Comparison of ENCODE assay signal across 1 cellular context in the genomic region with DNA sequence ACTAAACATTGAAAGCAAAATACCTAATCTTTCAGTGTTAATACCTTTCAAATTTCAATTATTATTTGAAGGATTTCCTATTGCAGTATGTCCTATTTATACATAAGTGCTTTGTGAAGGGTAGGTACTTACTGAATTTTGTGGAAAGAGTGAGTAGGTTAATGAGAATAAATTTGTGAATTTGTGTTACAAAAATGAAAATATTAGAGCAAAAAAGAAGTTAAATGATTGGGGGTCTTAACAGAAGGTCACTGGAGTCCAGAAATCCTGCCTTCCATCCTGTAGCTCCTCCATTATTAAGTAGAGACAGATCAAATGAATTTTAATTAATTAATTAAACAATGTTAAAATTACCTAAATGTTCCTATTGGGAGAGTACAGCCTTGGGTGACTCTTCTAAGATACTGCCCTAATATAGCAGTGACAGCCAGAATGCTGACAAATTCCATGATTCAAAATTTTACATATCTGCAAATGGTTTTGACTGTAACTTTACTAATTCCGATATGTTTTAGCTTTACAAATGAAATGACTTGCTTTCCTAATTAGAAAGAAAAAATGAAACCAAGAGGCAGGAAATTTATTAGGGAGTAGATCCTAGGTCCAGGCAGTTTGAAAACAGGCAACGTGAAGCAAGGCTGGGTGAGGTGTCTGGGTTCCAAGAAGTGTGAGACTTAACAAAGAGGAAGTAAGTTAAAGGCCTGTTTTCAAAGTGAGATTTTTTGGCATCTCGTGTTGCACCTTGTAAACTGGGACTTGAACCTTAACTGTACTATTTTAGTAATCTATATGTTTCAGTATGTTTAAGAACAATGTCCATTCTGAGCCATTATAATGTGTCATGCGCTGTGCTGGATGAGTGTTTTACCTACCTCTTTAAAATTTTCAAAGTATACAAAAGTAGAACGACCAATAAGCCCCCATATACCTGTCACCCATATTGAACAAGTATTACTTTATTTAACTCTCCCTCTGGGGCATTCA.
A peak's percentile ranks its signal among the peaks of the same experiment; 100 is the strongest.
TF ChIP-seq lines count a peak whose summit lies in the region.

No MANE protein-coding gene starts in this region.

TF ChIP-seq in K562, 482 proteins besides CTCF, POLR2A, EP300 and RAD21 (continues in another document):
- TF ChIP-seq NBN (IDR thresholded peaks at IDR 0.05; ENCODE audit: low read depth) (peak; percentile 74; the same call in 1 of the 2 replicates), ZNF436 (CRISPR knock-in tag; IDR thresholded peaks at IDR 0.05) (0 out of 2 replicates have a peak, but pooled peaks have one; percentile 28), MYBL2 (IDR thresholded peaks at IDR 0.05; ENCODE audit: low read depth) (peak; percentile 10; the same call in 1 of the 2 replicates), MYBL2 (CRISPR knock-in tag; IDR thresholded peaks at IDR 0.05; ENCODE audit: borderline replicate concordance) (no peak), ZNF239 (CRISPR knock-in tag; IDR thresholded peaks at IDR 0.05) (0 out of 2 replicates have a peak, but pooled peaks have one; percentile 36), SMARCB1 (IDR thresholded peaks at IDR 0.05; ENCODE audit: insufficient read length, low read depth) (peak; percentile 80), ZNF766 (CRISPR knock-in tag; conservative IDR thresholded peaks at IDR 0.05) (0 out of 2 replicates have a peak, but pooled peaks have one; percentile 28), GTF2E2 (tag; IDR thresholded peaks at IDR 0.05) (peak; percentile 49; the same call in 1 of the 2 replicates), GABPB1 (CRISPR knock-in tag; IDR thresholded peaks at IDR 0.05) (peak; percentile 11; the same call in 1 of the 2 replicates), ELF2 (CRISPR knock-in tag; IDR thresholded peaks at IDR 0.05) (peak; percentile 60; the same call in 1 of the 2 replicates), CEBPG (CRISPR knock-in tag; IDR thresholded peaks at IDR 0.05) (no peak), CEBPG (tag; conservative IDR thresholded peaks at IDR 0.05 in 1 of 2, IDR thresholded peaks at IDR 0.05 in 1 of 2) (peak in 1 of 2 experiments; percentile 37; a peak in 1 of 4 replicates), GABPA (tag; conservative IDR thresholded peaks at IDR 0.05; ENCODE audit: low read depth) (0 out of 2 replicates have a peak, but pooled peaks have one; percentile 3), SMAD3 (CRISPR knock-in tag; conservative IDR thresholded peaks at IDR 0.05) (0 out of 2 replicates have a peak, but pooled peaks have one; percentile 37), L3MBTL2 (IDR thresholded peaks at IDR 0.05) (peak; percentile 85), ELF4 (CRISPR knock-in tag; IDR thresholded peaks at IDR 0.05) (peak; percentile 67; the same call in 1 of the 2 replicates), TCF3 (CRISPR knock-in tag; IDR thresholded peaks at IDR 0.05) (peak; percentile 20; the same call in 1 of the 2 replicates), MAFF (IDR thresholded peaks at IDR 0.05; ENCODE audit: low read length) (0 out of 2 replicates have a peak, but pooled peaks have one; percentile 1), ZBTB17 (CRISPR knock-in tag; IDR thresholded peaks at IDR 0.05) (peak; percentile 39; the same call in 1 of the 2 replicates), TRIM28 (IDR thresholded peaks at IDR 0.05) (0 out of 2 replicates have a peak, but pooled peaks have one; percentile 39)
- TF ChIP-seq, protein P1, sequence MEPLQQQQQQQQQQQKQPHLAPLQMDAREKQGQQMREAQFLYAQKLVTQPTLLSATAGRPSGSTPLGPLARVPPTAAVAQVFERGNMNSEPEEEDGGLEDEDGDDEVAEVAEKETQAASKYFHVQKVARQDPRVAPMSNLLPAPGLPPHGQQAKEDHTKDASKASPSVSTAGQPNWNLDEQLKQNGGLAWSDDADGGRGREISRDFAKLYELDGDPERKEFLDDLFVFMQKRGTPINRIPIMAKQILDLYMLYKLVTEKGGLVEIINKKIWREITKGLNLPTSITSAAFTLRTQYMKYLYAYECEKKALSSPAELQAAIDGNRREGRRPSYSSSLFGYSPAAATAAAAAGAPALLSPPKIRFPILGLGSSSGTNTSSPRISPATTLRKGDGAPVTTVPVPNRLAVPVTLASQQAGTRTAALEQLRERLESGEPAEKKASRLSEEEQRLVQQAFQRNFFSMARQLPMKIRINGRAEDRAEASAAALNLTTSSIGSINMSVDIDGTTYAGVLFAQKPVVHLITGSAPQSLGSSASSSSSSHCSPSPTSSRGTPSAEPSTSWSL (CRISPR knock-in tag; IDR thresholded peaks at IDR 0.05; ENCODE audit: borderline replicate concordance), result no peak
- TF ChIP-seq, protein P2, sequence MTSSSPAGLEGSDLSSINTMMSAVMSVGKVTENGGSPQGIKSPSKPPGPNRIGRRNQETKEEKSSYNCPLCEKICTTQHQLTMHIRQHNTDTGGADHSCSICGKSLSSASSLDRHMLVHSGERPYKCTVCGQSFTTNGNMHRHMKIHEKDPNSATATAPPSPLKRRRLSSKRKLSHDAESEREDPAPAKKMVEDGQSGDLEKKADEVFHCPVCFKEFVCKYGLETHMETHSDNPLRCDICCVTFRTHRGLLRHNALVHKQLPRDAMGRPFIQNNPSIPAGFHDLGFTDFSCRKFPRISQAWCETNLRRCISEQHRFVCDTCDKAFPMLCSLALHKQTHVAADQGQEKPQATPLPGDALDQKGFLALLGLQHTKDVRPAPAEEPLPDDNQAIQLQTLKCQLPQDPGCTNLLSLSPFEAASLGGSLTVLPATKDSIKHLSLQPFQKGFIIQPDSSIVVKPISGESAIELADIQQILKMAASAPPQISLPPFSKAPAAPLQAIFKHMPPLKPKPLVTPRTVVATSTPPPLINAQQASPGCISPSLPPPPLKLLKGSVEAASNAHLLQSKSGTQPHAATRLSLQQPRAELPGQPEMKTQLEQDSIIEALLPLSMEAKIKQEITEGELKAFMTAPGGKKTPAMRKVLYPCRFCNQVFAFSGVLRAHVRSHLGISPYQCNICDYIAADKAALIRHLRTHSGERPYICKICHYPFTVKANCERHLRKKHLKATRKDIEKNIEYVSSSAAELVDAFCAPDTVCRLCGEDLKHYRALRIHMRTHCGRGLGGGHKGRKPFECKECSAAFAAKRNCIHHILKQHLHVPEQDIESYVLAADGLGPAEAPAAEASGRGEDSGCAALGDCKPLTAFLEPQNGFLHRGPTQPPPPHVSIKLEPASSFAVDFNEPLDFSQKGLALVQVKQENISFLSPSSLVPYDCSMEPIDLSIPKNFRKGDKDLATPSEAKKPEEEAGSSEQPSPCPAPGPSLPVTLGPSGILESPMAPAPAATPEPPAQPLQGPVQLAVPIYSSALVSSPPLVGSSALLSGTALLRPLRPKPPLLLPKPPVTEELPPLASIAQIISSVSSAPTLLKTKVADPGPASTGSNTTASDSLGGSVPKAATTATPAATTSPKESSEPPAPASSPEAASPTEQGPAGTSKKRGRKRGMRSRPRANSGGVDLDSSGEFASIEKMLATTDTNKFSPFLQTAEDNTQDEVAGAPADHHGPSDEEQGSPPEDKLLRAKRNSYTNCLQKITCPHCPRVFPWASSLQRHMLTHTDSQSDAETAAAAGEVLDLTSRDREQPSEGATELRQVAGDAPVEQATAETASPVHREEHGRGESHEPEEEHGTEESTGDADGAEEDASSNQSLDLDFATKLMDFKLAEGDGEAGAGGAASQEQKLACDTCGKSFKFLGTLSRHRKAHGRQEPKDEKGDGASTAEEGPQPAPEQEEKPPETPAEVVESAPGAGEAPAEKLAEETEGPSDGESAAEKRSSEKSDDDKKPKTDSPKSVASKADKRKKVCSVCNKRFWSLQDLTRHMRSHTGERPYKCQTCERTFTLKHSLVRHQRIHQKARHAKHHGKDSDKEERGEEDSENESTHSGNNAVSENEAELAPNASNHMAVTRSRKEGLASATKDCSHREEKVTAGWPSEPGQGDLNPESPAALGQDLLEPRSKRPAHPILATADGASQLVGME (CRISPR knock-in tag; IDR thresholded peaks at IDR 0.05), result 0 out of 2 replicates have a peak, but pooled peaks have one; percentile 50
- TF ChIP-seq, protein P3, sequence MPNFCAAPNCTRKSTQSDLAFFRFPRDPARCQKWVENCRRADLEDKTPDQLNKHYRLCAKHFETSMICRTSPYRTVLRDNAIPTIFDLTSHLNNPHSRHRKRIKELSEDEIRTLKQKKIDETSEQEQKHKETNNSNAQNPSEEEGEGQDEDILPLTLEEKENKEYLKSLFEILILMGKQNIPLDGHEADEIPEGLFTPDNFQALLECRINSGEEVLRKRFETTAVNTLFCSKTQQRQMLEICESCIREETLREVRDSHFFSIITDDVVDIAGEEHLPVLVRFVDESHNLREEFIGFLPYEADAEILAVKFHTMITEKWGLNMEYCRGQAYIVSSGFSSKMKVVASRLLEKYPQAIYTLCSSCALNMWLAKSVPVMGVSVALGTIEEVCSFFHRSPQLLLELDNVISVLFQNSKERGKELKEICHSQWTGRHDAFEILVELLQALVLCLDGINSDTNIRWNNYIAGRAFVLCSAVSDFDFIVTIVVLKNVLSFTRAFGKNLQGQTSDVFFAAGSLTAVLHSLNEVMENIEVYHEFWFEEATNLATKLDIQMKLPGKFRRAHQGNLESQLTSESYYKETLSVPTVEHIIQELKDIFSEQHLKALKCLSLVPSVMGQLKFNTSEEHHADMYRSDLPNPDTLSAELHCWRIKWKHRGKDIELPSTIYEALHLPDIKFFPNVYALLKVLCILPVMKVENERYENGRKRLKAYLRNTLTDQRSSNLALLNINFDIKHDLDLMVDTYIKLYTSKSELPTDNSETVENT (CRISPR knock-in tag; IDR thresholded peaks at IDR 0.05), result 0 out of 2 replicates have a peak, but pooled peaks have one; percentile 42
- TF ChIP-seq, protein P4, sequence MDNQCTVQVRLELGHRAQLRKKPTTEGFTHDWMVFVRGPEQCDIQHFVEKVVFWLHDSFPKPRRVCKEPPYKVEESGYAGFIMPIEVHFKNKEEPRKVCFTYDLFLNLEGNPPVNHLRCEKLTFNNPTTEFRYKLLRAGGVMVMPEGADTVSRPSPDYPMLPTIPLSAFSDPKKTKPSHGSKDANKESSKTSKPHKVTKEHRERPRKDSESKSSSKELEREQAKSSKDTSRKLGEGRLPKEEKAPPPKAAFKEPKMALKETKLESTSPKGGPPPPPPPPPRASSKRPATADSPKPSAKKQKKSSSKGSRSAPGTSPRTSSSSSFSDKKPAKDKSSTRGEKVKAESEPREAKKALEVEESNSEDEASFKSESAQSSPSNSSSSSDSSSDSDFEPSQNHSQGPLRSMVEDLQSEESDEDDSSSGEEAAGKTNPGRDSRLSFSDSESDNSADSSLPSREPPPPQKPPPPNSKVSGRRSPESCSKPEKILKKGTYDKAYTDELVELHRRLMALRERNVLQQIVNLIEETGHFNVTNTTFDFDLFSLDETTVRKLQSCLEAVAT (IDR thresholded peaks at IDR 0.05), result peak; percentile 73 to 86; a peak in 3 of 4 replicates
- TF ChIP-seq, protein P5, sequence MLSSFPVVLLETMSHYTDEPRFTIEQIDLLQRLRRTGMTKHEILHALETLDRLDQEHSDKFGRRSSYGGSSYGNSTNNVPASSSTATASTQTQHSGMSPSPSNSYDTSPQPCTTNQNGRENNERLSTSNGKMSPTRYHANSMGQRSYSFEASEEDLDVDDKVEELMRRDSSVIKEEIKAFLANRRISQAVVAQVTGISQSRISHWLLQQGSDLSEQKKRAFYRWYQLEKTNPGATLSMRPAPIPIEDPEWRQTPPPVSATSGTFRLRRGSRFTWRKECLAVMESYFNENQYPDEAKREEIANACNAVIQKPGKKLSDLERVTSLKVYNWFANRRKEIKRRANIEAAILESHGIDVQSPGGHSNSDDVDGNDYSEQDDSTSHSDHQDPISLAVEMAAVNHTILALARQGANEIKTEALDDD (IDR thresholded peaks at IDR 0.05), result peak; percentile 90
